In genomic region chr3:188544012-188544411, GRCh38 we compare ENCODE assay signal across 35 cellular contexts.
"Had no signal": no experiment of that assay in that cellular context is flagged by ENCODE, and none has a peak within 500 bp of the region (broad histone marks: within the 10 kb centered on the region; RNA-seq: fewer than 3 reads in every experiment).

No MANE protein-coding gene starts in this region.

- H3K9me3 ChIP-seq: MG63 had no signal

- H3K27ac ChIP-seq: KMS-11 had no signal

- H3K36me3 ChIP-seq: MG63 had no signal

- H3K4me3 ChIP-seq: MG63 had no signal

- DNase-seq: Karpas-422, Kasumi-1, MG63, MM.1S, MV-4-11, NCI-H1048, NCI-H1092, NCI-H1092 treated with DMSO at 0.1 percent for 48 hours, NCI-H1105, NCI-H1105 treated with DMSO at 0.1 percent for 48 hours, NCI-H1417, NCI-H1417 treated with DMSO at 0.1 percent for 48 hours, NCI-H1436, NCI-H1436 treated with DMSO at 0.1 percent for 48 hours, NCI-H146, NCI-H1694, NCI-H1694 treated with DMSO at 0.1 percent for 48 hours, NCI-H187, NCI-H187 treated with DMSO at 0.1 percent for 48 hours, NCI-H1930, NCI-H2029, NCI-H2029 treated with DMSO at 0.1 percent for 48 hours, NCI-H2081, NCI-H2081 treated with DMSO at 0.1 percent for 48 hours, NCI-H2107, NCI-H2171, NCI-H2171 treated with DMSO at 0.1 percent for 48 hours, NCI-H2227 treated with DMSO at 0.1 percent for 48 hours, NCI-H226, NCI-H345, NCI-H446, NCI-H446 treated with DMSO at 0.1 percent for 48 hours, NCI-H510A, NCI-H510A treated with DMSO at 0.1 percent for 48 hours had no signal

- H3K9ac ChIP-seq: KMS-11 had no signal

- H3K27me3 ChIP-seq: MG63 had no signal

- H3K4me2 ChIP-seq: KMS-11 had no signal
